8 cellular contexts compared by ENCODE assay signal in the genomic region with DNA sequence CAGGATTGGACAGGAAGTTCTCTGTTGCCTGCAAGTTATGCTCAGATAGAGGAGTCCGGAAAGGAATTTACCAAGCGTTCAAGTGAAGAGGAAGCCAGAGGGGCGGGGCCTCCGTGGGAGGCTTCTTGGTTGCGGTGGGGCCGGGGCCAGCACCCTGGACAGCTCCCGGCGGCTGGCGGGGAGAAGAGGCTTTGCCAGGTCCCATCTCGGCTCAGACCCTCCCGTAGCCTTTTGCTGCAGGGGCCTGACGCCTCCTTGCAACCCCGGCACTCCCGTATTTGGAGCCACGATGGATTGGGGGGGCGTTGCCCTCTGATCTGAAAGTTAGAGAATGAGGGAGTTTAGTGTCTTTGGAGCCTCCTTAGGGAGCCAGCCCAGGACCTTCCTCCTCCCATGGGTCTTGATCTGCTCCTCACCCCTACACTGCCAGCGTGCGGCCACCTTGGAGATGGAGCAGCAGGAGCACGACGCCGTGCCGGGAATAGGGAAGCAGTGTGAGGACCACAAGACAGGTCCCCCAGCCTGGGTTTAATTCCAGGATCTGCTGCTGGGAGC. TPM values are rescaled to one million over a fixed set of nuclear protein-coding genes. Genes with fewer than 3 reads are reported as not detected.
A peak's percentile ranks its signal among the peaks of the same experiment; 100 is the strongest.
DNase-seq lines count a peak whose midpoint lies in the region; ATAC-seq, FAIRE-seq and TF ChIP-seq lines count a peak whose summit lies in the region.

No MANE protein-coding gene starts in this region.

- H3K4me2 ChIP-seq in astrocyte (ENCODE audit: low read length), result no peak overlapping the region
- peak overlapping the region; percentile 22 for H3K4me2 ChIP-seq in keratinocyte (ENCODE audit: control insufficient read depth, extremely low read depth, insufficient read depth, low read depth, low read length)

- H3K4me3 ChIP-seq in astrocyte (ENCODE audit: insufficient read depth, low read depth, low read length) (no peak overlapping the region), keratinocyte (ENCODE audit: control insufficient read depth in 2 of 3, extremely low read depth in 1 of 3, insufficient read depth in 2 of 3, low read depth in 1 of 3, low read length in 3 of 3) (no peak overlapping the region)

- peaks cover 7% of the 10 kb centered on the region for H3K4me1 ChIP-seq in astrocyte (ENCODE audit: insufficient read depth, low read length)
- H3K4me1 ChIP-seq in keratinocyte (ENCODE audit: control insufficient read depth, extremely low read depth, insufficient read depth, low read length), result peaks cover 2% of the 10 kb centered on the region

- H4K20me1 ChIP-seq in astrocyte (ENCODE audit: insufficient read depth, low read length) (no peaks in the 10 kb centered on the region), keratinocyte (ENCODE audit: control insufficient read depth, extremely low read depth, insufficient read depth, low read length) (no peaks in the 10 kb centered on the region)

- H3K27ac ChIP-seq in astrocyte (ENCODE audit: low read depth, low read length), result no peak overlapping the region
- H3K27ac ChIP-seq in keratinocyte (ENCODE audit: control insufficient read depth, insufficient read depth, low read length), result no peak overlapping the region

- peaks cover 23% of the 10 kb centered on the region for H3K9me3 Mint-ChIP-seq in astrocyte (ENCODE audit: unreplicated experiment)

- H3K9ac ChIP-seq in astrocyte (ENCODE audit: low read length), result no peak overlapping the region
- H3K9ac ChIP-seq in keratinocyte (ENCODE audit: control insufficient read depth, extremely low read depth, insufficient read depth, low read length), result no peak overlapping the region

- no peak overlapping the region for H3K4me3 Mint-ChIP-seq in astrocyte (ENCODE audit: unreplicated experiment)

- peak in 4 of 5 donors; percentile 26 to 64 (median 44) for DNase-seq in T-helper 1 cell
- peak; percentile 41 for DNase-seq in astrocyte (ENCODE audit: low read depth)
- no peak for DNase-seq in keratinocyte (ENCODE audit: low read depth, low spot score)
- DNase-seq in stimulated activated CD4-positive, alpha-beta T cell treated with anti-CD3 and anti-CD28 coated beads, Interleukin-2, amount 100 ng/mL, for 4 hours (ENCODE audit: low read depth), result peak; percentile 22
- no peak for DNase-seq in NCI-H524 treated with DMSO at 0.1 percent for 48 hours (lab: John Stamatoyannopoulos, UW)

- H3K27ac Mint-ChIP-seq in astrocyte (ENCODE audit: unreplicated experiment), result no peak overlapping the region

- H3K36me3 ChIP-seq in astrocyte (ENCODE audit: insufficient read depth, low read length), result no peaks in the 10 kb centered on the region
- H3K36me3 ChIP-seq in keratinocyte (ENCODE audit: control insufficient read depth in 2 of 2, extremely low read depth in 1 of 2, insufficient read depth in 2 of 2, low read length in 2 of 2), result no peaks in the 10 kb centered on the region

- H3K9me3 ChIP-seq in astrocyte (ENCODE audit: insufficient read depth, low read depth, low read length) (peaks cover 8% of the 10 kb centered on the region), keratinocyte (ENCODE audit: control insufficient read depth, low read depth, low read length) (peaks cover 4% of the 10 kb centered on the region)

- dilution Hi-C loops in keratinocyte (cut with MboI; ENCODE audit: extremely low pct_ligation_motif_present, low sequenced_read_pairs), result no loop called here

- H3K36me3 Mint-ChIP-seq in astrocyte (ENCODE audit: low read depth, unreplicated experiment), result peaks cover 5% of the 10 kb centered on the region

- H3K4me1 Mint-ChIP-seq in astrocyte (ENCODE audit: low read depth, unreplicated experiment), result peaks cover under 1% of the 10 kb centered on the region

- FAIRE-seq in astrocyte (lab: Jason Lieb, UNC) (no peak), keratinocyte (lab: Jason Lieb, UNC) (no peak)

- H3K79me2 ChIP-seq in astrocyte (ENCODE audit: insufficient read depth, low read length), result no peaks in the 10 kb centered on the region
- no peaks in the 10 kb centered on the region for H3K79me2 ChIP-seq in keratinocyte (ENCODE audit: control insufficient read depth, insufficient read depth, low read length)

- no peak for TF ChIP-seq CTCF in astrocyte (IDR thresholded peaks at IDR 0.05; ENCODE audit: insufficient read depth, low read depth, low read length)
- no peak for TF ChIP-seq CTCF in keratinocyte (optimal IDR thresholded peaks at IDR 0.05 in 1 of 3, IDR thresholded peaks at IDR 0.05 in 1 of 3, conservative IDR thresholded peaks at IDR 0.05 in 1 of 3; ENCODE audit: extremely low read depth in 1 of 3, insufficient read depth in 2 of 3, low read length in 3 of 3)

- H3K27me3 Mint-ChIP-seq in astrocyte (ENCODE audit: low read depth, unreplicated experiment), result peaks cover 78% of the 10 kb centered on the region

- peaks cover under 1% of the 10 kb centered on the region for H3K9me1 ChIP-seq in keratinocyte (ENCODE audit: control insufficient read depth, extremely low read depth, insufficient read depth, low read length)

- ATAC-seq in GM18519 (IDR thresholded peaks at IDR 0.05; ENCODE audit: low FRiP score, unreplicated experiment), result peak; percentile 53
- ATAC-seq in HG03135 (IDR thresholded peaks at IDR 0.05; ENCODE audit: unreplicated experiment), result peak; percentile 76
- no peak for ATAC-seq in HG03097 (IDR thresholded peaks at IDR 0.05; ENCODE audit: low FRiP score, unreplicated experiment)

- H3K27me3 ChIP-seq in astrocyte (ENCODE audit: insufficient read depth, low read length) (peaks cover 62% of the 10 kb centered on the region), keratinocyte (ENCODE audit: control insufficient read depth, extremely low read depth, insufficient read depth, low read length) (peaks cover 62% of the 10 kb centered on the region)

- H2AFZ ChIP-seq in astrocyte (ENCODE audit: low read depth, low read length) (no peak overlapping the region), keratinocyte (ENCODE audit: control insufficient read depth, low read length) (no peak overlapping the region)

RNA-seq across cellular contexts. Expression of a gene that starts 3.1 kb away (rescaled TPM):
- total RNA-seq in astrocyte, result 1.0 and 4.6 TPM in 2 replicates
- not detected in 3 replicates for polyA plus RNA-seq in keratinocyte
- not detected for polyA plus RNA-seq in keratinocyte (2011; ENCODE audit: low read depth)
- polyA plus RNA-seq in keratinocyte (2011; cell fraction: cytosol; rRNA removed), result 0.05 TPM in 1 of 2 replicates, not detected in the other
- polyA plus RNA-seq in keratinocyte (2011; cell fraction: nucleus; rRNA removed), result not detected in 2 replicates
- 0.23 TPM in 1 of 2 replicates, not detected in the other for polyA plus RNA-seq in keratinocyte (2012; ENCODE audit: low replicate concordance)
- not detected in 3 replicates for polyA minus RNA-seq in keratinocyte
- not detected for polyA minus RNA-seq in keratinocyte (2011; cell fraction: cytosol; rRNA and poly(A)+ RNA removed)
- polyA minus RNA-seq in keratinocyte (2011; cell fraction: nucleus; rRNA and poly(A)+ RNA removed), result not detected in 2 replicates

RNA-seq across cellular contexts. Expression of a gene that starts 6.8 kb away (rescaled TPM):
- 0.12 and 1.00 TPM in 2 replicates for total RNA-seq in astrocyte
- not detected in 3 replicates for polyA plus RNA-seq in keratinocyte
- polyA plus RNA-seq in keratinocyte (2011; ENCODE audit: low read depth), result not detected
- polyA plus RNA-seq in keratinocyte (2011; cell fraction: cytosol; rRNA removed), result not detected in 2 replicates
- polyA plus RNA-seq in keratinocyte (2011; cell fraction: nucleus; rRNA removed), result not detected in 2 replicates
- not detected in 2 replicates for polyA plus RNA-seq in keratinocyte (2012; ENCODE audit: low replicate concordance)
- not detected in 3 replicates for polyA minus RNA-seq in keratinocyte
- not detected for polyA minus RNA-seq in keratinocyte (2011; cell fraction: cytosol; rRNA and poly(A)+ RNA removed)
- polyA minus RNA-seq in keratinocyte (2011; cell fraction: nucleus; rRNA and poly(A)+ RNA removed), result not detected in 2 replicates

Comparison
In these comparisons a context has a peak if more than half of its experiments do, and no peak if none do; other contexts are left out.
1. DNase-seq: peak in T-helper 1 cell (4 of 5), astrocyte (single experiment) and stimulated activated CD4-positive, alpha-beta T cell treated with anti-CD3 and anti-CD28 coated beads, Interleukin-2, amount 100 ng/mL, for 4 hours (single experiment); none in keratinocyte (single experiment) and NCI-H524 treated with DMSO at 0.1 percent for 48 hours (single experiment).